ENCODE assay signal across 8 cellular contexts in genomic region chr19:12092065-12092867, GRCh38. TPM values are rescaled to one million over a fixed set of nuclear protein-coding genes. Genes with fewer than 3 reads are reported as not detected.
DNase-seq lines count a peak whose midpoint lies in the region; ATAC-seq and TF ChIP-seq lines count a peak whose summit lies in the region.

No MANE protein-coding gene starts in this region.

- no peak for TF ChIP-seq CTCF in AG10803 (conservative IDR thresholded peaks at IDR 0.05; ENCODE audit: low read length)

- H3K4me3 ChIP-seq in AG10803 (ENCODE audit: low read length) (peak overlapping the region; percentile 86), neuron (ENCODE audit: low read length) (peak overlapping the region; percentile 98)

- peaks cover 26% of the 10 kb centered on the region for H3K36me3 ChIP-seq in neuron (ENCODE audit: insufficient read depth, low read length)

- peak; percentile 87 for DNase-seq in AG10803 (ENCODE audit: low read depth)
- DNase-seq in activated naive CD4-positive, alpha-beta T cell treated with Interleukin-2 at 50 U/mL for 16 hours = peak; percentile 57
- peak; percentile 56 for DNase-seq in glomerular endothelial cell (ENCODE audit: extremely low read depth, low read depth, low spot score)
- peak; percentile 84 for DNase-seq in stromal cell of bone marrow (ENCODE audit: low read depth)
- no peak for DNase-seq in NOMO-1 treated with DMSO at 0.1 percent for 48 hours (lab: John Stamatoyannopoulos, UW; ENCODE audit: unreplicated experiment)

- ATAC-seq in GM21576 (IDR thresholded peaks at IDR 0.05; ENCODE audit: unreplicated experiment) = peak; percentile 66

- H2AFZ ChIP-seq in neuron (ENCODE audit: low read depth, low read length) = peak overlapping the region; percentile 72

- H3K4me1 ChIP-seq in neuron (ENCODE audit: insufficient read depth, low read length) = no peaks in the 10 kb centered on the region

- H3K27me3 ChIP-seq in neuron (ENCODE audit: insufficient read depth, low read length) = no peaks in the 10 kb centered on the region

- peaks cover 29% of the 10 kb centered on the region for H3K9me3 ChIP-seq in neuron (ENCODE audit: low read length)

TF ChIP-seq in PFSK-1, 5 proteins besides CTCF, POLR2A, EP300 and RAD21:
- TF ChIP-seq POLR2AphosphoS5 (IDR thresholded peaks at IDR 0.05; ENCODE audit: low read depth, low read length) (peak; percentile 93), TAF1 (IDR thresholded peaks at IDR 0.05; ENCODE audit: borderline replicate concordance, insufficient read depth, low read length) (peak; percentile 80; the same call in 1 of the 2 replicates), FOXP2 (optimal IDR thresholded peaks at IDR 0.05; ENCODE audit: borderline replicate concordance, extremely low read depth, extremely low read length, insufficient read depth) (no peak), SIN3A (IDR thresholded peaks at IDR 0.05; ENCODE audit: borderline replicate concordance, insufficient read depth, low read length) (no peak)
- TF ChIP-seq, protein P1, sequence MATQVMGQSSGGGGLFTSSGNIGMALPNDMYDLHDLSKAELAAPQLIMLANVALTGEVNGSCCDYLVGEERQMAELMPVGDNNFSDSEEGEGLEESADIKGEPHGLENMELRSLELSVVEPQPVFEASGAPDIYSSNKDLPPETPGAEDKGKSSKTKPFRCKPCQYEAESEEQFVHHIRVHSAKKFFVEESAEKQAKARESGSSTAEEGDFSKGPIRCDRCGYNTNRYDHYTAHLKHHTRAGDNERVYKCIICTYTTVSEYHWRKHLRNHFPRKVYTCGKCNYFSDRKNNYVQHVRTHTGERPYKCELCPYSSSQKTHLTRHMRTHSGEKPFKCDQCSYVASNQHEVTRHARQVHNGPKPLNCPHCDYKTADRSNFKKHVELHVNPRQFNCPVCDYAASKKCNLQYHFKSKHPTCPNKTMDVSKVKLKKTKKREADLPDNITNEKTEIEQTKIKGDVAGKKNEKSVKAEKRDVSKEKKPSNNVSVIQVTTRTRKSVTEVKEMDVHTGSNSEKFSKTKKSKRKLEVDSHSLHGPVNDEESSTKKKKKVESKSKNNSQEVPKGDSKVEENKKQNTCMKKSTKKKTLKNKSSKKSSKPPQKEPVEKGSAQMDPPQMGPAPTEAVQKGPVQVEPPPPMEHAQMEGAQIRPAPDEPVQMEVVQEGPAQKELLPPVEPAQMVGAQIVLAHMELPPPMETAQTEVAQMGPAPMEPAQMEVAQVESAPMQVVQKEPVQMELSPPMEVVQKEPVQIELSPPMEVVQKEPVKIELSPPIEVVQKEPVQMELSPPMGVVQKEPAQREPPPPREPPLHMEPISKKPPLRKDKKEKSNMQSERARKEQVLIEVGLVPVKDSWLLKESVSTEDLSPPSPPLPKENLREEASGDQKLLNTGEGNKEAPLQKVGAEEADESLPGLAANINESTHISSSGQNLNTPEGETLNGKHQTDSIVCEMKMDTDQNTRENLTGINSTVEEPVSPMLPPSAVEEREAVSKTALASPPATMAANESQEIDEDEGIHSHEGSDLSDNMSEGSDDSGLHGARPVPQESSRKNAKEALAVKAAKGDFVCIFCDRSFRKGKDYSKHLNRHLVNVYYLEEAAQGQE (IDR thresholded peaks at IDR 0.05; ENCODE audit: insufficient read depth in 1 of 2, low read depth in 2 of 2, low read length in 2 of 2) = 0 out of 4 replicates have a peak, but pooled peaks of 1 of the 2 experiments have one; percentile 24

RNA-seq across cellular contexts. Expression of gene ZNF844, which starts 27.7 kb away (rescaled TPM):
- polyA plus RNA-seq in PFSK-1 (2012; ENCODE audit: insufficient read length, low read depth) = 0.38 TPM
- 2.2 and 2.3 TPM in 2 replicates for total RNA-seq in glomerular endothelial cell

RNA-seq across cellular contexts. Expression of gene ZNF878, which starts 39.5 kb away (rescaled TPM):
- not detected for polyA plus RNA-seq in PFSK-1 (2012; ENCODE audit: insufficient read length, low read depth)
- total RNA-seq in glomerular endothelial cell = 0.64 TPM in 1 of 2 replicates, not detected in the other

RNA-seq across cellular contexts. Expression of gene ZNF20, which starts 47.9 kb away (rescaled TPM):
- 0.85 TPM for polyA plus RNA-seq in PFSK-1 (2012; ENCODE audit: insufficient read length, low read depth)
- total RNA-seq in glomerular endothelial cell = 2.4 and 2.6 TPM in 2 replicates

RNA-seq across cellular contexts. Expression of gene ZNF433, which starts 56.8 kb away (rescaled TPM):
- polyA plus RNA-seq in PFSK-1 (2012; ENCODE audit: insufficient read length, low read depth) = 0.41 TPM
- 2.4 and 5.5 TPM in 2 replicates for total RNA-seq in glomerular endothelial cell
